22 cellular contexts compared by ENCODE assay signal in genomic region chr4:62522273-62522672, GRCh38.
"Had no signal": no experiment of that assay in that cellular context is flagged by ENCODE, and none has a peak within 500 bp of the region (broad histone marks: within the 10 kb centered on the region; RNA-seq: fewer than 3 reads in every experiment).

No MANE protein-coding gene starts in this region.

- H3K27ac ChIP-seq: coronary artery, dorsolateral prefrontal cortex, esophagus muscularis mucosa, foreskin keratinocyte, gastroesophageal sphincter, heart left ventricle, hepatocyte, left lung, lower lobe of right lung had no signal

- H3K4me3 ChIP-seq: coronary artery, dorsolateral prefrontal cortex, esophagus muscularis mucosa, gastroesophageal sphincter, heart left ventricle, hepatocyte, left lung, lower lobe of right lung had no signal

- H3K36me3 ChIP-seq: esophagus muscularis mucosa, gastroesophageal sphincter, heart left ventricle, left lung, lower lobe of right lung had no signal

- FAIRE-seq: colon, endothelial cell of umbilical vein, frontal cortex, islet of Langerhans, keratinocyte had no signal

- H3K27me3 ChIP-seq: dorsolateral prefrontal cortex, esophagus muscularis mucosa, foreskin keratinocyte, gastroesophageal sphincter, heart left ventricle, hepatocyte, left lung had no signal

- H3K4me1 ChIP-seq: esophagus muscularis mucosa, foreskin keratinocyte, gastroesophageal sphincter, left lung, lower lobe of right lung had no signal

- DNase-seq: dermis blood vessel endothelial cell; dorsolateral prefrontal cortex; effector CD4-positive, alpha-beta T cell; effector memory CD4-positive, alpha-beta T cell; foreskin keratinocyte; heart left ventricle; hypothalamus; left cardiac atrium; left ventricle myocardium superior; lower lobe of right lung; mesenchymal stem cell; midbrain had no signal

- H3K9me3 ChIP-seq: esophagus muscularis mucosa, gastroesophageal sphincter, heart left ventricle, lower lobe of right lung had no signal

- ATAC-seq: foreskin keratinocyte, gastroesophageal sphincter, heart left ventricle, left cardiac atrium, left lung, left ventricle myocardium superior, lower lobe of right lung had no signal

- H3K4me2 ChIP-seq: hepatocyte had no signal

- H3K79me2 ChIP-seq: hepatocyte had no signal

- H2AFZ ChIP-seq: hepatocyte had no signal
